ENCODE assay signal across 1 cellular context in the genomic region with DNA sequence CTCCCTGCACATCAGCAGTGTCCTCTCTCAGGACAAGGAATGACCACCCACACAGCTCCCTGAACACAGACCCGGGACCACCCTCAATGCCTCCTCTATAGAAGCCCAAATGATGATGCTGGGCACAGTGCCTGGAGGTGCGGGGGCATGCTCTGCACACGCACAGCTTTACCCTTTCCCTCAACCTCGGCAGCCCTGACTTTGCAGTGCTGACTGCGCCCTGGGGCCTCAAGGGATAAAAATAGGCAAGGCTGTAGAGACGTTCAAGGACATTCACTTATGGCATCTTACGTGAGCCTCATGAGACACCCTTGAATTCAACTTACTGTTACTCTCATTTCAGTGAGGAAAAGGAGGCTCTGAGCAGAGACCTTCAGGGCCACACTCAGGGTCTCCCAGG.
TF ChIP-seq lines count a peak whose summit lies in the region.

No MANE protein-coding gene starts in this region.

TF ChIP-seq in H1, 55 proteins besides CTCF, POLR2A, EP300 and RAD21:
- TF ChIP-seq, protein P1, sequence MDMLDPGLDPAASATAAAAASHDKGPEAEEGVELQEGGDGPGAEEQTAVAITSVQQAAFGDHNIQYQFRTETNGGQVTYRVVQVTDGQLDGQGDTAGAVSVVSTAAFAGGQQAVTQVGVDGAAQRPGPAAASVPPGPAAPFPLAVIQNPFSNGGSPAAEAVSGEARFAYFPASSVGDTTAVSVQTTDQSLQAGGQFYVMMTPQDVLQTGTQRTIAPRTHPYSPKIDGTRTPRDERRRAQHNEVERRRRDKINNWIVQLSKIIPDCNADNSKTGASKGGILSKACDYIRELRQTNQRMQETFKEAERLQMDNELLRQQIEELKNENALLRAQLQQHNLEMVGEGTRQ (IDR thresholded peaks at IDR 0.05; ENCODE audit: low read length): no peak
TF ChIP-seq in H1: peak in this region for 0.
